Comparison of ENCODE assay signal across 1 cellular context in genomic region chr7:1540391-1541271, GRCh38.
TF ChIP-seq lines count a peak whose summit lies in the region.

No MANE protein-coding gene starts in this region.

TF ChIP-seq in HepG2, 621 proteins besides CTCF, POLR2A, EP300 and RAD21:
- TF ChIP-seq MAFK (conservative IDR thresholded peaks at IDR 0.05 in 1 of 2, IDR thresholded peaks at IDR 0.05 in 1 of 2; ENCODE audit: low read length in 2 of 2), result no peak
- TF ChIP-seq AFF4 (CRISPR knock-in tag; IDR thresholded peaks at IDR 0.05), result no peak
- TF ChIP-seq AGO2 (optimal IDR thresholded peaks at IDR 0.05; ENCODE audit: low read depth, low read length), result peak; percentile 61
- peak; percentile 76 for TF ChIP-seq POLR2AphosphoS2 (IDR thresholded peaks at IDR 0.05; ENCODE audit: low read depth, low read length)
- no peak for TF ChIP-seq ETS1 (CRISPR knock-in tag; IDR thresholded peaks at IDR 0.05)
- no peak for TF ChIP-seq KLF11 (CRISPR knock-in tag; IDR thresholded peaks at IDR 0.05)
- no peak for TF ChIP-seq ZNF615 (CRISPR knock-in tag; IDR thresholded peaks at IDR 0.05; ENCODE audit: borderline replicate concordance)
- no peak for TF ChIP-seq MIER2 (CRISPR knock-in tag; IDR thresholded peaks at IDR 0.05)
- peak; percentile 6 for TF ChIP-seq AGO1 (IDR thresholded peaks at IDR 0.05; ENCODE audit: low read depth, low read length, poor library complexity, severe bottlenecking)
- peak; percentile 83; the same call in 1 of the 2 replicates for TF ChIP-seq ZC3H13 (CRISPR knock-in tag; IDR thresholded peaks at IDR 0.05)
- no peak for TF ChIP-seq ZNF367 (CRISPR knock-in tag; IDR thresholded peaks at IDR 0.05; ENCODE audit: borderline replicate concordance)
- peak; percentile 56; the same call in 1 of the 2 replicates for TF ChIP-seq RBFOX2 (IDR thresholded peaks at IDR 0.05; ENCODE audit: low read depth, low read length)
